ENCODE assay signal across 32 cellular contexts in genomic region chr6:40516429-40516828, GRCh38.
"Had no signal": no experiment of that assay in that cellular context is flagged by ENCODE, and none has a peak within 500 bp of the region (broad histone marks: within the 10 kb centered on the region; RNA-seq: fewer than 3 reads in every experiment).

No MANE protein-coding gene starts in this region.

- H3K9me3 ChIP-seq: esophagus squamous epithelium, gastroesophageal sphincter, heart right ventricle had no signal

- H3K36me3 ChIP-seq: cardiac muscle cell, esophagus squamous epithelium, gastroesophageal sphincter, heart right ventricle had no signal

- FAIRE-seq: astrocyte, colon, endothelial cell of umbilical vein had no signal

- H3K27me3 Mint-ChIP-seq: activated T-cell treated with anti-CD3 and anti-CD28 coated beads, Interleukin-2, amount 50 U/mL, for 24 hours had no signal

- H3K9me3 Mint-ChIP-seq: activated CD4-positive, alpha-beta memory T cell treated with anti-CD3 and anti-CD28 coated beads, Interleukin-2, amount 10 ng/mL, durations not matched to agents 7 days and 5 days; activated CD4-positive, alpha-beta T cell treated with anti-CD3 and anti-CD28 coated beads, Interleukin-2, amount 10 ng/mL, durations not matched to agents 7 days and 5 days; activated T-cell treated with anti-CD3 and anti-CD28 coated beads, Interleukin-2, amount 50 U/mL, for 24 hours; activated T-cell treated with anti-CD3 and anti-CD28 coated beads, Interleukin-2, amount 50 U/mL, for 72 hours; effector memory CD8-positive, alpha-beta T cell had no signal

- H3K36me3 Mint-ChIP-seq: activated naive CD8-positive, alpha-beta T cell had no signal

- H3K27ac Mint-ChIP-seq: activated CD4-positive, alpha-beta memory T cell treated with anti-CD3 and anti-CD28 coated beads, Interleukin-2, amount 10 ng/mL, durations not matched to agents 7 days and 5 days; activated CD4-positive, alpha-beta T cell treated with anti-CD3 and anti-CD28 coated beads, Interleukin-2, amount 10 ng/mL, durations not matched to agents 7 days and 5 days; activated naive CD8-positive, alpha-beta T cell; activated T-cell treated with anti-CD3 and anti-CD28 coated beads, Interleukin-2, amount 50 U/mL, for 24 hours; activated T-cell treated with anti-CD3 and anti-CD28 coated beads, Interleukin-2, amount 50 U/mL, for 72 hours; effector memory CD8-positive, alpha-beta T cell had no signal

- H3K4me3 Mint-ChIP-seq: activated CD4-positive, alpha-beta memory T cell treated with anti-CD3 and anti-CD28 coated beads, Interleukin-2, amount 10 ng/mL, durations not matched to agents 7 days and 5 days; activated CD4-positive, alpha-beta T cell treated with anti-CD3 and anti-CD28 coated beads, Interleukin-2, amount 10 ng/mL, durations not matched to agents 7 days and 5 days; activated naive CD8-positive, alpha-beta T cell; activated T-cell treated with anti-CD3 and anti-CD28 coated beads, Interleukin-2, amount 50 U/mL, for 24 hours; activated T-cell treated with anti-CD3 and anti-CD28 coated beads, Interleukin-2, amount 50 U/mL, for 72 hours; effector memory CD8-positive, alpha-beta T cell had no signal

- ATAC-seq: activated T-cell treated with anti-CD3 and anti-CD28 coated beads, Interleukin-2, amount 50 U/mL, for 72 hours; effector memory CD8-positive, alpha-beta T cell; gastroesophageal sphincter; heart right ventricle had no signal

- H3K27ac ChIP-seq: cardiac muscle cell, epithelial cell of prostate, esophagus squamous epithelium, gastroesophageal sphincter, heart right ventricle, hepatocyte had no signal

- DNase-seq: activated CD4-positive, alpha-beta memory T cell treated with anti-CD3 and anti-CD28 coated beads, Interleukin-2, amount 10 ng/mL, durations not matched to agents 7 days and 5 days; activated CD4-positive, alpha-beta T cell treated with anti-CD3 and anti-CD28 coated beads for 1 hour; activated CD4-positive, alpha-beta T cell treated with anti-CD3 and anti-CD28 coated beads for 4 hours; activated CD4-positive, alpha-beta T cell treated with anti-CD3 and anti-CD28 coated beads, Interleukin-2, amount 10 ng/mL, durations not matched to agents 7 days and 5 days; activated CD4-positive, alpha-beta T cell treated with anti-CD3 and anti-CD28 coated beads, Interleukin-2, amount 50 U/mL, for 4 hours; activated CD4-positive, CD25-positive, alpha-beta regulatory T cell; activated CD8-positive, alpha-beta memory T cell treated with anti-CD3 and anti-CD28 coated beads, Interleukin-2, amount 50 U/mL, for 48 hours; activated gamma-delta T cell treated with Interleukin-2 at 50 U/mL for 16 hours; activated naive CD4-positive, alpha-beta T cell treated with anti-CD3 and anti-CD28 coated beads, Interleukin-2, amount 50 U/mL, for 16 hours; activated naive CD4-positive, alpha-beta T cell treated with Interleukin-2 at 50 U/mL for 16 hours; activated T-cell treated with anti-CD3 and anti-CD28 coated beads for 4 hours; activated T-cell treated with anti-CD3 and anti-CD28 coated beads, Interleukin-2, amount 50 U/mL, for 24 hours; activated T-cell treated with anti-CD3 and anti-CD28 coated beads, Interleukin-2, amount 50 U/mL, for 72 hours; amniotic stem cell; anterior cingulate cortex; central memory CD4-positive, alpha-beta T cell; cortex of kidney; dermis blood vessel endothelial cell; effector CD4-positive, alpha-beta T cell; effector memory CD8-positive, alpha-beta T cell; esophagus squamous epithelium; foreskin melanocyte; heart right ventricle; T-helper 2 cell had no signal

- H3K27me3 ChIP-seq: cardiac muscle cell, hepatocyte had no signal

- H3K4me3 ChIP-seq: cardiac muscle cell, esophagus squamous epithelium, gastroesophageal sphincter, heart right ventricle, hepatocyte had no signal

- H3K4me1 ChIP-seq: esophagus squamous epithelium had no signal
